Comparison of ENCODE assay signal across 18 cellular contexts in genomic region chr20:41179961-41180360, GRCh38. TPM values are rescaled to one million over a fixed set of nuclear protein-coding genes. Genes with fewer than 3 reads are reported as not detected.
DNase-seq lines count a peak whose midpoint lies in the region; ATAC-seq and TF ChIP-seq lines count a peak whose summit lies in the region.
"Had no signal": no experiment of that assay in that cellular context is flagged by ENCODE, and none has a peak within 500 bp of the region (broad histone marks: within the 10 kb centered on the region; RNA-seq: fewer than 3 reads in every experiment).

No MANE protein-coding gene starts in this region.

- no peaks in the 10 kb centered on the region for H3K9me3 ChIP-seq in endodermal cell (ENCODE audit: control insufficient read depth, low read length)
- H3K9me3 ChIP-seq: stomach had no signal

- H3K4me3 ChIP-seq in endodermal cell (ENCODE audit: low read length), result no peak overlapping the region
- H3K4me3 ChIP-seq: cardiac muscle cell, stomach had no signal

- no peak overlapping the region for H3K27ac ChIP-seq in endodermal cell (ENCODE audit: low read depth, low read length)
- H3K27ac ChIP-seq: 22Rv1, C4-2B had no signal

- H3K4me1 Mint-ChIP-seq in WTC11 (peaks cover 13% of the 10 kb centered on the region), endodermal cell (peaks cover 12% of the 10 kb centered on the region), progenitor cell of endocrine pancreas (ENCODE audit: low read depth) (no peaks in the 10 kb centered on the region)

- 98 to 100% methylated on average over 5 to 8 of the region's 8 CpGs for WGBS in endodermal cell (ENCODE audit: insufficient coverage in 1 of 2, insufficient read length in 1 of 2), 2 experiments

- H3K9me3 Mint-ChIP-seq in WTC11 (no peaks in the 10 kb centered on the region), endodermal cell (no peaks in the 10 kb centered on the region), progenitor cell of endocrine pancreas (ENCODE audit: low read depth) (no peaks in the 10 kb centered on the region)

- H3K4me3 Mint-ChIP-seq in WTC11 (no peak overlapping the region), endodermal cell (no peak overlapping the region), progenitor cell of endocrine pancreas (ENCODE audit: low read depth) (no peak overlapping the region)

- POLR2A ChIA-PET in WTC11 (lab: Charles Lee), result no interaction called here

- CTCF ChIA-PET in WTC11 (lab: Charles Lee), result interaction anchor here (0.9 to 3.8 kb wide), 3 partner anchors 45 to 217 kb away, joined by 3 to 17 read pairs (median 3); partner anchors contain the start of gene LPIN3

- no peaks in the 10 kb centered on the region for H3K27me3 ChIP-seq in endodermal cell (ENCODE audit: control insufficient read depth, insufficient read depth, low read length, poor library complexity, severe bottlenecking)
- H3K27me3 ChIP-seq: cardiac muscle cell, stomach had no signal

- H3K27me3 Mint-ChIP-seq in WTC11 (ENCODE audit: low read depth) (no peaks in the 10 kb centered on the region), endodermal cell (ENCODE audit: insufficient read depth) (no peaks in the 10 kb centered on the region), progenitor cell of endocrine pancreas (no peaks in the 10 kb centered on the region)

- H3K36me3 Mint-ChIP-seq in WTC11 (peaks cover 12% of the 10 kb centered on the region), endodermal cell (ENCODE audit: low read depth) (peaks cover 17% of the 10 kb centered on the region), progenitor cell of endocrine pancreas (ENCODE audit: insufficient read depth) (peaks cover 3% of the 10 kb centered on the region)

- peak; percentile 13 for DNase-seq in activated CD4-positive, CD25-positive, alpha-beta regulatory T cell treated with anti-CD3 and anti-CD28 coated beads, Interleukin-2, amount 50 U/mL, for 72 hours
- no peak for DNase-seq in activated CD4-positive, CD25-positive, alpha-beta regulatory T cell (lab: John Stamatoyannopoulos, UW)
- peak; percentile 9 for DNase-seq in WTC11 (ENCODE audit: low spot score)
- peak; percentile 36 for DNase-seq in endodermal cell
- no peak for DNase-seq in progenitor cell of endocrine pancreas (ENCODE audit: low spot score, unreplicated experiment)
- DNase-seq in NCI-H526 treated with DMSO at 0.1 percent for 48 hours (lab: John Stamatoyannopoulos, UW), result no peak
- no peak for DNase-seq in GM13976 (ENCODE audit: low spot score)
- no peak for DNase-seq in left lobe of liver (ENCODE audit: low spot score)
- DNase-seq: activated effector memory CD4-positive, alpha-beta T cell treated with Interleukin-2 at 50 U/mL for 16 hours; foreskin melanocyte; H7; NCI-H2081 treated with DMSO at 0.1 percent for 48 hours; RPMI8226; stomach; T-helper 2 cell had no signal

- peaks cover 39% of the 10 kb centered on the region for H3K36me3 ChIP-seq in endodermal cell (ENCODE audit: control insufficient read depth, insufficient read depth, low read length)

- in situ Hi-C loops in GM13976 (cut with MboI; ENCODE audit: low sequenced_read_pairs, unreplicated experiment), result no loop called here

- H3K9ac ChIP-seq in endodermal cell (ENCODE audit: extremely low read depth, low read length, poor library complexity, severe bottlenecking), result no peak overlapping the region

- 0 out of 2 replicates have a peak, but pooled peaks have one; percentile 16 for ATAC-seq in WTC11
- ATAC-seq in left lobe of liver, result no peak

- no peak for TF ChIP-seq CTCF in WTC11 (IDR thresholded peaks at IDR 0.05)
- no peak for TF ChIP-seq CTCF in endodermal cell (conservative IDR thresholded peaks at IDR 0.05)
- TF ChIP-seq CTCF in progenitor cell of endocrine pancreas (IDR thresholded peaks at IDR 0.05; ENCODE audit: unreplicated experiment), result no peak
- no peak for TF ChIP-seq CTCF in GM13976 (IDR thresholded peaks at IDR 0.05; ENCODE audit: borderline replicate concordance, control extremely low read depth, extremely low read depth, insufficient read depth, missing control alignments)

- H3K27ac Mint-ChIP-seq in WTC11 (0 out of 2 replicates have a peak overlapping the region, but pooled peaks have one; percentile 13), endodermal cell (no peak overlapping the region), progenitor cell of endocrine pancreas (peak overlapping the region; percentile 87)

- H3K4me1 ChIP-seq in endodermal cell (ENCODE audit: control insufficient read depth, insufficient read depth, low read length), result peaks cover 2% of the 10 kb centered on the region

TF ChIP-seq in WTC11, 78 proteins besides CTCF, POLR2A, EP300 and RAD21:
- no peak for TF ChIP-seq ELF4 (CRISPR knock-in tag; IDR thresholded peaks at IDR 0.05; ENCODE audit: low read depth)
- no peak for TF ChIP-seq ATF2 (CRISPR knock-in tag; IDR thresholded peaks at IDR 0.05; ENCODE audit: borderline replicate concordance, low read depth)
- TF ChIP-seq SMAD3 (CRISPR knock-in tag; IDR thresholded peaks at IDR 0.05; ENCODE audit: borderline replicate concordance), result no peak
- TF ChIP-seq IRF1 (CRISPR knock-in tag; IDR thresholded peaks at IDR 0.05), result no peak

RNA-seq across cellular contexts. Expression of gene PLCG1, which starts 42.6 kb away (rescaled TPM):
- total RNA-seq in WTC11 (2021), result 177 to 201 TPM (median 194 TPM) in 3 replicates
- total RNA-seq in endodermal cell, result 100 to 1,000 TPM; 227 to 257 TPM
- polyA plus RNA-seq in endodermal cell (2013, experiment 1 of 2), result 283 TPM
- 237 TPM for polyA plus RNA-seq in endodermal cell (2013, experiment 2 of 2)
- total RNA-seq in progenitor cell of endocrine pancreas, result 391 and 395 TPM in 2 replicates
- 17.5 TPM for total RNA-seq in left lobe of liver

Comparison
In these comparisons a context has a peak if more than half of its experiments do, and no peak if none do; other contexts are left out.
1. DNase-seq: peak in activated CD4-positive, CD25-positive, alpha-beta regulatory T cell treated with anti-CD3 and anti-CD28 coated beads, Interleukin-2, amount 50 U/mL, for 72 hours (single experiment), WTC11 (single experiment) and endodermal cell (single experiment); none in activated CD4-positive, CD25-positive, alpha-beta regulatory T cell (0 of 4), progenitor cell of endocrine pancreas (single experiment), NCI-H526 treated with DMSO at 0.1 percent for 48 hours (single experiment), GM13976 (single experiment) and left lobe of liver (single experiment).